12 cellular contexts compared by ENCODE assay signal in genomic region chr3:72186485-72186864, GRCh38.
DNase-seq lines count a peak whose midpoint lies in the region; ATAC-seq and TF ChIP-seq lines count a peak whose summit lies in the region.
"Had no signal": no experiment of that assay in that cellular context is flagged by ENCODE, and none has a peak within 500 bp of the region (broad histone marks: within the 10 kb centered on the region; RNA-seq: fewer than 3 reads in every experiment).

No MANE protein-coding gene starts in this region.

- intact Hi-C loops in left lung (cut with DNase I), result no loop called here

- H3K27me3 ChIP-seq in fibroblast of lung (ENCODE audit: control insufficient read depth, insufficient read depth, low read length) (peaks cover 2% of the 10 kb centered on the region), left lung (no peaks in the 10 kb centered on the region)

- H3K9me3 ChIP-seq in fibroblast of lung (ENCODE audit: control insufficient read depth, insufficient read depth, low read depth, low read length), result no peaks in the 10 kb centered on the region
- H3K9me3 ChIP-seq in left lung, result no peaks in the 10 kb centered on the region
- H3K9me3 ChIP-seq: lower lobe of right lung, thoracic aorta had no signal

- no peak for TF ChIP-seq CTCF in fibroblast of lung (conservative IDR thresholded peaks at IDR 0.05 in 1 of 2, IDR thresholded peaks at IDR 0.05 in 1 of 2; ENCODE audit: low read depth in 1 of 2, low read length in 2 of 2)
- TF ChIP-seq CTCF in left lung (IDR thresholded peaks at IDR 0.05), result no peak

- no peak overlapping the region for H2AFZ ChIP-seq in fibroblast of lung (ENCODE audit: low read length)

- peak; percentile 33; the same call in 1 of the 3 replicates for ATAC-seq in SK-N-SH treated with all-trans-retinoic acid at 6 μM for 48 hours
- no peak for ATAC-seq in left lung
- ATAC-seq in HG03439 (IDR thresholded peaks at IDR 0.05; ENCODE audit: unreplicated experiment), result no peak

- peaks cover 5% of the 10 kb centered on the region for H3K4me1 ChIP-seq in fibroblast of lung (ENCODE audit: control insufficient read depth, extremely low read depth, insufficient read depth, low read length)
- H3K4me1 ChIP-seq in left lung, result peaks cover 0 to 8% of the 10 kb centered on the region in 2 donors
- H3K4me1 ChIP-seq: lower lobe of right lung had no signal

- H3K4me2 ChIP-seq in fibroblast of lung (ENCODE audit: extremely low read depth, insufficient read depth, low read length), result peak overlapping the region; percentile 8

- H3K4me3 ChIP-seq in fibroblast of lung (replicated peaks in 1 of 4; ENCODE audit: control extremely low read depth in 1 of 4, insufficient read depth in 1 of 4, low read depth in 3 of 4, low read length in 4 of 4) (no peak overlapping the region), skeletal muscle cell (ENCODE audit: low read depth, low read length) (no peak overlapping the region), left lung (no peak overlapping the region)
- H3K4me3 ChIP-seq: lower lobe of right lung, thoracic aorta had no signal

- no peak overlapping the region for H3K27ac ChIP-seq in fibroblast of lung (ENCODE audit: insufficient read depth, low read length)
- H3K27ac ChIP-seq in left lung, result no peak overlapping the region
- H3K27ac ChIP-seq: lower lobe of right lung, thoracic aorta had no signal

- no peak overlapping the region for H3K9ac ChIP-seq in fibroblast of lung (ENCODE audit: insufficient read depth, low read length)

- H3K79me2 ChIP-seq in fibroblast of lung (ENCODE audit: control insufficient read depth, insufficient read depth, low read length), result no peaks in the 10 kb centered on the region

- H3K36me3 ChIP-seq in fibroblast of lung (ENCODE audit: control insufficient read depth, insufficient read depth, low read length) (no peaks in the 10 kb centered on the region), left lung (no peaks in the 10 kb centered on the region)
- H3K36me3 ChIP-seq: lower lobe of right lung, thoracic aorta had no signal

- H4K20me1 ChIP-seq in fibroblast of lung (ENCODE audit: control insufficient read depth, extremely low read depth, insufficient read depth, low read length), result no peaks in the 10 kb centered on the region

- DNase-seq in H4 (ENCODE audit: low spot score) (peak; percentile 16), fibroblast of lung (ENCODE audit: low read depth in 2 of 2) (peak; percentile 51 to 76), skeletal muscle cell (ENCODE audit: low read depth) (peak; percentile 71), left lung (no peak)
- DNase-seq in activated effector memory CD4-positive, alpha-beta T cell treated with Interleukin-2 at 50 U/mL for 16 hours, result no peak
- DNase-seq: activated naive CD4-positive, alpha-beta T cell treated with anti-CD3 and anti-CD28 coated beads, Interleukin-2, amount 10 ng/mL, durations not matched to agents 7 days and 5 days; lower lobe of right lung; NCI-H187 treated with DMSO at 0.1 percent for 48 hours; posterior cingulate gyrus had no signal

TF ChIP-seq in SK-N-SH treated with all-trans-retinoic acid at 6 μM for 48 hours, 23 proteins besides CTCF, POLR2A, EP300 and RAD21:
- TF ChIP-seq RARB (CRISPR knock-in tag; IDR thresholded peaks at IDR 0.05) (no peak), GLIS3 (CRISPR knock-in tag; IDR thresholded peaks at IDR 0.05) (no peak), TCF4 (CRISPR knock-in tag; IDR thresholded peaks at IDR 0.05; ENCODE audit: borderline replicate concordance) (no peak), ZNF70 (CRISPR knock-in tag; IDR thresholded peaks at IDR 0.05) (no peak), CSRNP3 (CRISPR knock-in tag; IDR thresholded peaks at IDR 0.05) (no peak), PATZ1 (CRISPR knock-in tag; IDR thresholded peaks at IDR 0.05; ENCODE audit: borderline replicate concordance) (no peak), ZNF565 (CRISPR knock-in tag; conservative IDR thresholded peaks at IDR 0.05; ENCODE audit: low read depth) (no peak), CREB5 (CRISPR knock-in tag; IDR thresholded peaks at IDR 0.05; ENCODE audit: low read depth) (no peak), ZNF8 (CRISPR knock-in tag; IDR thresholded peaks at IDR 0.05) (no peak), BACH2 (CRISPR knock-in tag; IDR thresholded peaks at IDR 0.05; ENCODE audit: borderline replicate concordance) (no peak), SNAI2 (CRISPR knock-in tag; IDR thresholded peaks at IDR 0.05) (no peak), ESRRG (CRISPR knock-in tag; IDR thresholded peaks at IDR 0.05) (no peak), TOX (CRISPR knock-in tag; IDR thresholded peaks at IDR 0.05; ENCODE audit: borderline replicate concordance) (no peak)
- TF ChIP-seq, protein P1, sequence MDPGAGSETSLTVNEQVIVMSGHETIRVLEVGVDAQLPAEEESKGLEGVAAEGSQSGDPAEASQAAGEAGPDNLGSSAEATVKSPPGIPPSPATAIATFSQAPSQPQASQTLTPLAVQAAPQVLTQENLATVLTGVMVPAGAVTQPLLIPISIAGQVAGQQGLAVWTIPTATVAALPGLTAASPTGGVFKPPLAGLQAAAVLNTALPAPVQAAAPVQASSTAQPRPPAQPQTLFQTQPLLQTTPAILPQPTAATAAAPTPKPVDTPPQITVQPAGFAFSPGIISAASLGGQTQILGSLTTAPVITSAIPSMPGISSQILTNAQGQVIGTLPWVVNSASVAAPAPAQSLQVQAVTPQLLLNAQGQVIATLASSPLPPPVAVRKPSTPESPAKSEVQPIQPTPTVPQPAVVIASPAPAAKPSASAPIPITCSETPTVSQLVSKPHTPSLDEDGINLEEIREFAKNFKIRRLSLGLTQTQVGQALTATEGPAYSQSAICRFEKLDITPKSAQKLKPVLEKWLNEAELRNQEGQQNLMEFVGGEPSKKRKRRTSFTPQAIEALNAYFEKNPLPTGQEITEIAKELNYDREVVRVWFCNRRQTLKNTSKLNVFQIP (CRISPR knock-in tag; IDR thresholded peaks at IDR 0.05; ENCODE audit: borderline replicate concordance, low read depth), result no peak

Comparison
In these comparisons a context has a peak if more than half of its experiments do, and no peak if none do; other contexts are left out.
1. DNase-seq: peak in H4 (single experiment), fibroblast of lung (2 of 2) and skeletal muscle cell (single experiment); none in left lung (0 of 2) and activated effector memory CD4-positive, alpha-beta T cell treated with Interleukin-2 at 50 U/mL for 16 hours (single experiment).